In the genomic region with DNA sequence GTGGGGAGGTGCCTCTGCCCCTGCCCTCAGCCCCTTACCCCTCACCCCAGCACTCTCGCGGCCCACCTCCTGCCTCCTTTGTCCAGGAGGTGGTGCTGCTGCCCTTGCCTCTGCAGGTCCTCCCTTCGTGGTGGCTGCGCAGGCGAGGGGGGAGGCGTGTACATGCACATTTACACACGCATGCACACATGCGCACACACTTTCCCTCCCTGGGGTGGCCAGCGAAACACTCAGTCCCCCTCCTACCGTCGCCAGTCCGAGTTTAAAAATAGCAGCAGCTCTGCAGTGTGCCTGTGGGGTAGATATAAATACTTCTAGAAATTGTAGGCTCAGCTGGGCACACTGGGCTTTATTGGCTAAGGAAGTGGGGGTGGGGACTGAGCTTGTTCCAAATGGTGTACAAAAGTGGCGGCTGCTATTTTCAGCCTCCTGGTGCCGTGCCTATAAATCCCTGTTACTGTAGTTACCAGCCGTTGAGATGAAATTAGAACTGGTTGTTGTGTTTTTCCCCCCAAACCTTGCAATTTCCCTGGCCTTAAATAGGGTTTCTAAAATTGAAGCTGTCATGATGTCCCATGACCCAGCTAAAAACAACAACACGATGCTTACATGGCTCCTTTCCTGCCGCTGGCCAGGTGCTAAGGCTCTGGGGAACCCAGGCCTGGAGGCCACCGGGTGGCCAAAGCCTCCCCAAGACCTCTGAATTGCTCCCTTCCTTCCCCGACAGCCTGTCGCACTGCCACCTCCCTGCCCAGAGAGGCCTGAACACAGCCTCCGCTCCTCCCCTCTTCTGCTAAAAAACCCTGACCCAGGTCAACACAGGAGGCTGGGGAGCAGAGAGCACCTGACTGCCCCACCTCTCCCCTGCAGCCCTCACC, we compare ENCODE assay signal across 7 cellular contexts. TPM values are rescaled to one million over a fixed set of nuclear protein-coding genes. Genes with fewer than 3 reads are reported as not detected.
DNase-seq lines count a peak whose midpoint lies in the region; ATAC-seq and TF ChIP-seq lines count a peak whose summit lies in the region.

No MANE protein-coding gene starts in this region.

- H3K4me3 Mint-ChIP-seq in type B pancreatic cell: no peak overlapping the region

- H3K4me3 ChIP-seq in LNCaP clone FGC (ENCODE audit: low read depth, low read length) (no peak overlapping the region), astrocyte of the cerebellum (ENCODE audit: low read depth, low read length) (no peak overlapping the region)

- intact Hi-C loops in left colon (cut with DNase I, micrococcal nuclease): no loop called here

- H3K27ac Mint-ChIP-seq in type B pancreatic cell: no peak overlapping the region

- H3K36me3 Mint-ChIP-seq in type B pancreatic cell: no peaks in the 10 kb centered on the region

- in situ Hi-C loops in astrocyte of the cerebellum (cut with HindIII; ENCODE audit: low sequenced_read_pairs): no loop called here

- peaks cover 4% of the 10 kb centered on the region for H3K4me1 Mint-ChIP-seq in type B pancreatic cell (ENCODE audit: unreplicated experiment)

- DNase-seq in LNCaP clone FGC (ENCODE audit: low read depth) (no peak), astrocyte of the cerebellum (ENCODE audit: low read depth) (no peak), left colon (peak; percentile 36 to 66), type B pancreatic cell (ENCODE audit: extremely low spot score, unreplicated experiment) (no peak)

- H3K27me3 Mint-ChIP-seq in type B pancreatic cell: no peaks in the 10 kb centered on the region

- no peaks in the 10 kb centered on the region for H3K9me3 Mint-ChIP-seq in type B pancreatic cell

- TF ChIP-seq CTCF in LNCaP clone FGC (IDR thresholded peaks at IDR 0.05; ENCODE audit: control insufficient read depth, extremely low read depth, insufficient read depth) (peak; percentile 35), astrocyte of the cerebellum (IDR thresholded peaks at IDR 0.05; ENCODE audit: low read depth, low read length, missing control alignments) (peak; percentile 51), type B pancreatic cell (conservative IDR thresholded peaks at IDR 0.05) (peak; percentile 75)

- ATAC-seq in left colon: peak; percentile 36
- no peak for ATAC-seq in GM18858 (IDR thresholded peaks at IDR 0.05; ENCODE audit: unreplicated experiment)
- no peak for ATAC-seq in HG03139 (IDR thresholded peaks at IDR 0.05; ENCODE audit: unreplicated experiment)
- no peak for ATAC-seq in HG03354 (IDR thresholded peaks at IDR 0.05; ENCODE audit: poor library complexity, severe bottlenecking, unreplicated experiment)

RNA-seq across cellular contexts. Expression of a gene that starts 12.4 kb away (rescaled TPM):
- total RNA-seq in left colon (10 to 100 TPM; 34.3 to 40.4 TPM), type B pancreatic cell (ENCODE audit: low replicate concordance) (45.4 and 45.6 TPM in 2 replicates)

RNA-seq across cellular contexts. Expression of a gene that starts 14.4 kb away (rescaled TPM):
- not detected for total RNA-seq in left colon
- total RNA-seq in type B pancreatic cell (ENCODE audit: low replicate concordance): not detected in 2 replicates

RNA-seq across cellular contexts. Expression of a gene that starts 40.9 kb away (rescaled TPM):
- total RNA-seq in left colon (10 to 100 TPM; 61.2 to 84.6 TPM), type B pancreatic cell (ENCODE audit: low replicate concordance) (4.5 and 12.1 TPM in 2 replicates)

Comparison
In these comparisons a context has a peak if more than half of its experiments do, and no peak if none do; other contexts are left out.
1. DNase-seq: peak in left colon (2 of 2); none in LNCaP clone FGC (single experiment), astrocyte of the cerebellum (single experiment) and type B pancreatic cell (single experiment).
2. Peak in every context shown above with its lines, with median percentiles within 50 percentile points of each other: CTCF ChIP-seq.